Comparison of ENCODE assay signal across 15 cellular contexts in genomic region chr19:4699826-4700572, GRCh38. TPM values are rescaled to one million over a fixed set of nuclear protein-coding genes. Genes with fewer than 3 reads are reported as not detected.
DNase-seq lines count a peak whose midpoint lies in the region; ATAC-seq, FAIRE-seq and TF ChIP-seq lines count a peak whose summit lies in the region.
"Had no signal": no experiment of that assay in that cellular context is flagged by ENCODE, and none has a peak within 500 bp of the region (broad histone marks: within the 10 kb centered on the region; RNA-seq: fewer than 3 reads in every experiment).

No MANE protein-coding gene starts in this region.

- H3K9ac ChIP-seq in IMR-90 (ENCODE audit: low read depth, low read length) = no peak overlapping the region
- H3K9ac ChIP-seq in neuronal stem cell (ENCODE audit: low read depth, low read length, poor library complexity) = no peak overlapping the region

- H2BK15ac ChIP-seq in IMR-90 (ENCODE audit: low read depth, low read length) (no peak overlapping the region), neuronal stem cell (ENCODE audit: low read length) (no peak overlapping the region)

- ATAC-seq in IMR-90 (ENCODE audit: low read depth) = no peak
- no peak for ATAC-seq in foreskin keratinocyte

- no peaks in the 10 kb centered on the region; the same call in 1 of the 2 replicates for H4K20me1 ChIP-seq in IMR-90 (ENCODE audit: insufficient read depth, low read length)

- TF ChIP-seq RAD21 in IMR-90 (IDR thresholded peaks at IDR 0.05; ENCODE audit: low read length) = no peak

- dilution Hi-C loops in IMR-90 (cut with HindIII; ENCODE audit: low sequenced_read_pairs, unreplicated experiment) = no loop called here

- H2AFZ ChIP-seq in IMR-90 (replicated peaks; ENCODE audit: low read length, poor library complexity) (no peak overlapping the region), neuronal stem cell (ENCODE audit: low read length) (no peak overlapping the region)

- H2AK9ac ChIP-seq in IMR-90 (replicated peaks; ENCODE audit: low read depth, low read length, poor library complexity) = peak overlapping the region; percentile 42

- H3K9me1 ChIP-seq in IMR-90 (ENCODE audit: insufficient read depth, low read length) = peaks cover 16% of the 10 kb centered on the region

- H2BK120ac ChIP-seq in IMR-90 (ENCODE audit: low read depth, low read length) (no peak overlapping the region), neuronal stem cell (ENCODE audit: low read depth, low read length) (no peak overlapping the region)

- H3K4me1 ChIP-seq in IMR-90 (ENCODE audit: control insufficient read depth, insufficient read depth, low read length) (peaks cover 9% of the 10 kb centered on the region; the same call in 1 of the 2 replicates), foreskin keratinocyte (peaks cover 38% of the 10 kb centered on the region), neuronal stem cell (ENCODE audit: control insufficient read depth in 2 of 2, insufficient read depth in 1 of 2, low read depth in 1 of 2, low read length in 2 of 2) (no peaks in the 10 kb centered on the region), vagina (peaks cover 11% of the 10 kb centered on the region), sigmoid colon (peaks cover 0 to 8% (median 0%) of the 10 kb centered on the region in 4 donors)
- H3K4me1 ChIP-seq: Caco-2 had no signal

- DNase-seq in IMR-90 (no peak), foreskin keratinocyte (no peak), neuronal stem cell (ENCODE audit: low spot score) (no peak), vagina (ENCODE audit: extremely low spot score in 2 of 2) (no peak), C1 segment of cervical spinal cord (lab: John Stamatoyannopoulos, UW) (no peak), urothelium cell line (ENCODE audit: low spot score) (no peak), sigmoid colon (no peak)
- DNase-seq: Caco-2; CD8-positive, alpha-beta memory T cell; DND-41; GDM1; HCEC 1CT; HFFc6 had no signal

- H4K8ac ChIP-seq in IMR-90 (ENCODE audit: low read depth in 2 of 2, low read length in 2 of 2) (no peak overlapping the region), neuronal stem cell (ENCODE audit: low read depth, low read length) (no peak overlapping the region)

- H3K4ac ChIP-seq in IMR-90 (ENCODE audit: low read depth, low read length) (no peak overlapping the region), neuronal stem cell (ENCODE audit: low read length) (no peak overlapping the region)

- H3K14ac ChIP-seq in IMR-90 (replicated peaks; ENCODE audit: low read depth, low read length) (no peak overlapping the region), neuronal stem cell (ENCODE audit: low read length) (no peak overlapping the region)

- no TSS peak for BruUV-seq in IMR-90 (replicated peaks; lab: Mats Ljungman, UMichigan)

- POLR2A ChIA-PET in IMR-90 (lab: Charles Lee; ENCODE audit: unreplicated experiment) = no interaction called here

- H2BK12ac ChIP-seq in neuronal stem cell (ENCODE audit: low read length) = no peak overlapping the region

- H3K4me2 ChIP-seq in IMR-90 (ENCODE audit: low read depth, low read length) = no peak overlapping the region
- no peak overlapping the region for H3K4me2 ChIP-seq in neuronal stem cell (ENCODE audit: insufficient read depth, low read length, poor library complexity, severe bottlenecking)

- no peak for TF ChIP-seq CTCF in IMR-90 (conservative IDR thresholded peaks at IDR 0.05; ENCODE audit: low read depth, low read length)
- no peak for TF ChIP-seq CTCF in foreskin keratinocyte (conservative IDR thresholded peaks at IDR 0.05)
- no peak for TF ChIP-seq CTCF in vagina (IDR thresholded peaks at IDR 0.05)
- TF ChIP-seq CTCF in sigmoid colon (IDR thresholded peaks at IDR 0.05) = no peak

- no peak overlapping the region for H3K23ac ChIP-seq in IMR-90 (ENCODE audit: low read depth, low read length)
- H3K23ac ChIP-seq in neuronal stem cell (ENCODE audit: low read depth, low read length, poor library complexity) = peak overlapping the region; percentile 43

- 94% methylated on average over 24 of the region's 29 CpGs; no CpG with 5 or more reads in 1 of the 2 experiments for WGBS in IMR-90 (ENCODE audit: extremely low coverage in 2 of 2, insufficient read length in 1 of 2), 2 experiments
- WGBS in neuronal stem cell (ENCODE audit: extremely low coverage in 2 of 2, insufficient read length in 2 of 2, insufficient replicate concordance in 1 of 2), 2 donors = no CpG with 5 or more reads among the region's 29 CpGs
- WGBS in sigmoid colon, 2 donors = 94 to 95% methylated on average over 29 of the region's 29 CpGs

- no peak for TF ChIP-seq EP300 in sigmoid colon (IDR thresholded peaks at IDR 0.05)

- no peak for TF ChIP-seq POLR2A in IMR-90 (IDR thresholded peaks at IDR 0.05; ENCODE audit: low read depth, low read length)
- no peak for TF ChIP-seq POLR2A in vagina (IDR thresholded peaks at IDR 0.05)
- TF ChIP-seq POLR2A in sigmoid colon (IDR thresholded peaks at IDR 0.05) = no peak

- no peak overlapping the region for H2BK20ac ChIP-seq in IMR-90 (ENCODE audit: low read depth, low read length)

- H3K18ac ChIP-seq in IMR-90 (ENCODE audit: low read depth, low read length) = no peak overlapping the region
- H3K18ac ChIP-seq in neuronal stem cell (ENCODE audit: low read length) = no peak overlapping the region

- H3K27me3 ChIP-seq in IMR-90 (ENCODE audit: control insufficient read depth, insufficient read depth, low read length) (no peaks in the 10 kb centered on the region), foreskin keratinocyte (no peaks in the 10 kb centered on the region), neuronal stem cell (ENCODE audit: control insufficient read depth in 3 of 3, insufficient read depth in 3 of 3, low read depth in 1 of 3, low read length in 3 of 3) (no peaks in the 10 kb centered on the region), vagina (no peaks in the 10 kb centered on the region), sigmoid colon (no peaks in the 10 kb centered on the region)

- no peak overlapping the region for H4K5ac ChIP-seq in IMR-90 (ENCODE audit: low read depth, low read length)

- no peak overlapping the region for H2AK5ac ChIP-seq in IMR-90 (ENCODE audit: low read depth, low read length)
- H2AK5ac ChIP-seq in neuronal stem cell (ENCODE audit: low read depth, low read length) = no peak overlapping the region

- H2BK5ac ChIP-seq in IMR-90 (ENCODE audit: low read depth, low read length, poor library complexity, severe bottlenecking) (no peak overlapping the region), neuronal stem cell (ENCODE audit: low read length) (no peak overlapping the region)

- no peaks in the 10 kb centered on the region for H3K9me3 ChIP-seq in IMR-90 (ENCODE audit: control insufficient read depth, insufficient read depth, low read length)
- H3K9me3 ChIP-seq in neuronal stem cell (replicated peaks in 1 of 2; ENCODE audit: control insufficient read depth in 2 of 2, insufficient read depth in 1 of 2, low read depth in 1 of 2, low read length in 2 of 2) = no peaks in the 10 kb centered on the region
- H3K9me3 ChIP-seq in vagina = no peaks in the 10 kb centered on the region
- H3K9me3 ChIP-seq in sigmoid colon = no peaks in the 10 kb centered on the region
- H3K9me3 ChIP-seq: Caco-2 had no signal

- H3K79me1 ChIP-seq in IMR-90 (ENCODE audit: low read depth in 1 of 2, low read length in 2 of 2) (peaks cover 0 to 17% of the 10 kb centered on the region in 2 experiments), neuronal stem cell (ENCODE audit: low read depth, low read length) (no peaks in the 10 kb centered on the region)

- CTCF ChIA-PET in IMR-90 (lab: Yijun Ruan, JAX) = no interaction called here

- intact Hi-C loops in IMR-90 (cut with micrococcal nuclease) (no loop called here), vagina (cut with DNase I) (no loop called here), sigmoid colon (cut with DNase I) (no loop called here)

- H4K91ac ChIP-seq in IMR-90 (ENCODE audit: insufficient read depth, low read depth, low read length) (no peak overlapping the region), neuronal stem cell (ENCODE audit: low read depth, low read length, poor library complexity) (no peak overlapping the region)

- in situ Hi-C loops in IMR-90 (cut with MboI; ENCODE audit: low sequenced_read_pairs) = no loop called here

- H3K4me3 ChIP-seq in IMR-90 (ENCODE audit: insufficient read depth, low read depth, low read length) (no peak overlapping the region), neuronal stem cell (ENCODE audit: low read length in 2 of 2) (no peak overlapping the region), vagina (no peak overlapping the region), sigmoid colon (no peak overlapping the region)

- no peak overlapping the region for H3K27ac ChIP-seq in IMR-90 (ENCODE audit: insufficient read depth, low read length)
- peak overlapping the region; percentile 32 for H3K27ac ChIP-seq in foreskin keratinocyte
- H3K27ac ChIP-seq in neuronal stem cell (replicated peaks; ENCODE audit: low read length) = no peak overlapping the region
- peak overlapping the region; percentile 47 for H3K27ac ChIP-seq in vagina
- no peak overlapping the region for H3K27ac ChIP-seq in sigmoid colon

- no peak for FAIRE-seq in urothelium cell line (lab: Jason Lieb, UNC)
- FAIRE-seq: A204.1, GM12892 had no signal

- no peak overlapping the region for H3K56ac ChIP-seq in IMR-90 (ENCODE audit: extremely low read depth, insufficient read depth, low read length)

- peaks cover 66% of the 10 kb centered on the region for H3K36me3 ChIP-seq in IMR-90 (ENCODE audit: control insufficient read depth, insufficient read depth, low read length)
- H3K36me3 ChIP-seq in neuronal stem cell (replicated peaks in 1 of 2; ENCODE audit: control insufficient read depth in 2 of 2, insufficient read depth in 2 of 2, low read length in 2 of 2) = peaks cover 54 to 92% of the 10 kb centered on the region in 2 donors
- peaks cover 0 to 92% of the 10 kb centered on the region in 2 donors for H3K36me3 ChIP-seq in vagina
- H3K36me3 ChIP-seq in sigmoid colon = peaks cover 32 to 98% (median 76%) of the 10 kb centered on the region in 4 donors

RNA-seq across cellular contexts. Expression of gene DPP9, which starts 23.6 kb away (rescaled TPM):
- total RNA-seq in IMR-90 (2012; rRNA removed) (12.2 and 12.4 TPM in 2 replicates), foreskin keratinocyte (86.8 and 88.1 TPM in 2 replicates), vagina (53.8 TPM), sigmoid colon (10 to 100 TPM; 29.6 to 90.6 (median 40.5) TPM)
- polyA plus RNA-seq in IMR-90 (2012; rRNA removed) (33.0 and 37.3 TPM in 2 replicates), foreskin keratinocyte (55.8 and 60.1 TPM in 2 replicates), sigmoid colon (10 to 100 TPM; 27.6 to 62.6 (median 31.7) TPM)
- polyA plus RNA-seq in IMR-90 (2012; cell fraction: cytosol; rRNA removed) = 27.1 and 46.5 TPM in 2 replicates
- 36.9 and 57.3 TPM in 2 replicates for polyA plus RNA-seq in IMR-90 (2012; cell fraction: nucleus; rRNA removed; ENCODE audit: low replicate concordance)
- 12.1 TPM for polyA plus RNA-seq in neuronal stem cell (2013, experiment 1 of 2)
- 12.4 TPM for polyA plus RNA-seq in neuronal stem cell (2013, experiment 2 of 2)

RNA-seq across cellular contexts. Expression of gene MYDGF, which starts 29.9 kb away (rescaled TPM):
- total RNA-seq in IMR-90 (2012; rRNA removed) = 160 and 203 TPM in 2 replicates
- 310 and 381 TPM in 2 replicates for polyA plus RNA-seq in IMR-90 (2012; rRNA removed)
- polyA plus RNA-seq in IMR-90 (2012; cell fraction: cytosol; rRNA removed) = 436 and 568 TPM in 2 replicates
- 93.6 and 181 TPM in 2 replicates for polyA plus RNA-seq in IMR-90 (2012; cell fraction: nucleus; rRNA removed; ENCODE audit: low replicate concordance)
- total RNA-seq in foreskin keratinocyte = 127 and 150 TPM in 2 replicates
- 205 and 269 TPM in 2 replicates for polyA plus RNA-seq in foreskin keratinocyte
- polyA plus RNA-seq in neuronal stem cell (2013, experiment 1 of 2) = 33.5 TPM
- polyA plus RNA-seq in neuronal stem cell (2013, experiment 2 of 2) = 33.9 TPM
- total RNA-seq in vagina = 33.4 TPM
- 10 to 100 TPM; 25.7 to 37.4 (median 34.0) TPM for total RNA-seq in sigmoid colon
- polyA plus RNA-seq in sigmoid colon = 100 to 1,000 TPM in 1 of 3 donors, 10 to 100 TPM in 2; 34.2 to 200 (median 55.3) TPM

Comparison
In these comparisons a context has a peak if more than half of its experiments do, and no peak if none do; other contexts are left out.
1. H3K27ac ChIP-seq: peak in foreskin keratinocyte (single experiment) and vagina (single experiment); none in IMR-90 (single experiment), neuronal stem cell (single experiment) and sigmoid colon (0 of 4).